8 cellular contexts compared by ENCODE assay signal in genomic region chr7:127347567-127348246, GRCh38. TPM values are rescaled to one million over a fixed set of nuclear protein-coding genes. Genes with fewer than 3 reads are reported as not detected.
DNase-seq lines count a peak whose midpoint lies in the region; ATAC-seq and TF ChIP-seq lines count a peak whose summit lies in the region.

No MANE protein-coding gene starts in this region.

- H3K27me3 ChIP-seq in naive thymus-derived CD4-positive, alpha-beta T cell (ENCODE audit: control insufficient read depth in 2 of 2, insufficient read depth in 2 of 2, low read length in 2 of 2) = no peaks in the 10 kb centered on the region

- peaks cover 0 to 9% (median 0%) of the 10 kb centered on the region in 5 donors for H3K36me3 Mint-ChIP-seq in naive thymus-derived CD4-positive, alpha-beta T cell
- peaks cover 5% of the 10 kb centered on the region for H3K36me3 Mint-ChIP-seq in stimulated activated memory B cell treated with anti-CD40 and anti-IgM and Interleukin-4, amounts not matched to agents 10 μg/mL and 1 μg/mL and 100 μg/mL, for 72 hours

- CTCF ChIA-PET in naive thymus-derived CD4-positive, alpha-beta T cell (lab: Charles Lee) = interaction anchor here (0.6 to 3.8 kb wide), 22 partner anchors 9 to 940 kb away, joined by 3 to 45 read pairs (median 4); partner anchors contain the start of gene ZNF800

- H3K36me3 ChIP-seq in naive thymus-derived CD4-positive, alpha-beta T cell (ENCODE audit: control insufficient read depth in 2 of 3, insufficient read depth in 3 of 3, low read length in 3 of 3) = no peaks in the 10 kb centered on the region

- H3K27ac Mint-ChIP-seq in naive thymus-derived CD4-positive, alpha-beta T cell = peak overlapping the region in 2 of 9 donors; percentile 48 to 68
- H3K27ac Mint-ChIP-seq in stimulated activated memory B cell treated with anti-CD40 and anti-IgM and Interleukin-4, amounts not matched to agents 10 μg/mL and 1 μg/mL and 100 μg/mL, for 72 hours = no peak overlapping the region

- POLR2A ChIA-PET in naive thymus-derived CD4-positive, alpha-beta T cell (lab: Charles Lee) = interaction anchor here (1.0 to 2.1 kb wide), 4 partner anchors 44 to 100 kb away, joined by 3 to 11 read pairs (median 6); partner anchors contain the start of gene ZNF800

- TF ChIP-seq CTCF in AG09319 (IDR thresholded peaks at IDR 0.05; ENCODE audit: low read depth, low read length) = peak; percentile 19

- H3K4me3 ChIP-seq in naive thymus-derived CD4-positive, alpha-beta T cell (ENCODE audit: low read length) = peak overlapping the region; percentile 46

- TF ChIP-seq POLR2A in erythroblast (IDR thresholded peaks at IDR 0.05; ENCODE audit: low read length) = peak; percentile 22

- ATAC-seq in GM19035 (IDR thresholded peaks at IDR 0.05; ENCODE audit: unreplicated experiment) = peak; percentile 99
- ATAC-seq in HG03378 (IDR thresholded peaks at IDR 0.05; ENCODE audit: unreplicated experiment) = peak; percentile 77
- ATAC-seq in naive thymus-derived CD4-positive, alpha-beta T cell = peak; percentile 99
- ATAC-seq in stimulated activated memory B cell treated with anti-CD40 and anti-IgM and Interleukin-4, amounts not matched to agents 10 μg/mL and 1 μg/mL and 100 μg/mL, for 72 hours = peak; percentile 96

- peaks cover 6 to 33% (median 22%) of the 10 kb centered on the region in 7 donors for H3K4me1 Mint-ChIP-seq in naive thymus-derived CD4-positive, alpha-beta T cell
- H3K4me1 Mint-ChIP-seq in stimulated activated memory B cell treated with anti-CD40 and anti-IgM and Interleukin-4, amounts not matched to agents 10 μg/mL and 1 μg/mL and 100 μg/mL, for 72 hours = peaks cover 9% of the 10 kb centered on the region

- intact Hi-C loops in naive thymus-derived CD4-positive, alpha-beta T cell (cut with micrococcal nuclease) = loop anchor here (1.0 to 5.0 kb wide), 8 partner anchors 45 to 861 kb away; partner anchors contain the start of genes ARF5 (in 2 of the 2), GCC1 (in 2 of the 2), ZNF800 (in 2 of the 2) and GRM8 (in 1 of the 2)

- H3K27ac ChIP-seq in naive thymus-derived CD4-positive, alpha-beta T cell (ENCODE audit: low read depth, low read length) = no peak overlapping the region

- H3K9me3 ChIP-seq in naive thymus-derived CD4-positive, alpha-beta T cell (ENCODE audit: control insufficient read depth in 2 of 3, low read length in 3 of 3) = no peaks in the 10 kb centered on the region

- H3K4me1 ChIP-seq in naive thymus-derived CD4-positive, alpha-beta T cell (ENCODE audit: control insufficient read depth in 2 of 2, insufficient read depth in 2 of 2, low read length in 2 of 2) = peaks cover 3% of the 10 kb centered on the region in 2 donors

- no peaks in the 10 kb centered on the region for H3K9me3 Mint-ChIP-seq in naive thymus-derived CD4-positive, alpha-beta T cell
- H3K9me3 Mint-ChIP-seq in stimulated activated memory B cell treated with anti-CD40 and anti-IgM and Interleukin-4, amounts not matched to agents 10 μg/mL and 1 μg/mL and 100 μg/mL, for 72 hours = no peaks in the 10 kb centered on the region

- H3K4me3 Mint-ChIP-seq in naive thymus-derived CD4-positive, alpha-beta T cell = peak overlapping the region; percentile 52 to 80 (median 65)
- H3K4me3 Mint-ChIP-seq in stimulated activated memory B cell treated with anti-CD40 and anti-IgM and Interleukin-4, amounts not matched to agents 10 μg/mL and 1 μg/mL and 100 μg/mL, for 72 hours = peak overlapping the region; percentile 71

- peaks cover 0 to 28% (median 0%) of the 10 kb centered on the region in 5 donors for H3K27me3 Mint-ChIP-seq in naive thymus-derived CD4-positive, alpha-beta T cell
- peaks cover 19% of the 10 kb centered on the region for H3K27me3 Mint-ChIP-seq in stimulated activated memory B cell treated with anti-CD40 and anti-IgM and Interleukin-4, amounts not matched to agents 10 μg/mL and 1 μg/mL and 100 μg/mL, for 72 hours

- DNase-seq in AG09319 (ENCODE audit: extremely low read depth, low read depth) (peak; percentile 23), NCI-H82 treated with DMSO at 0.1 percent for 48 hours (lab: John Stamatoyannopoulos, UW; ENCODE audit: unreplicated experiment) (peak; percentile 11), activated T-cell treated with anti-CD3 and anti-CD28 coated beads for 4 hours (peak; percentile 55), erythroblast (lab: John Stamatoyannopoulos, UW) (peak; percentile 83 to 88)
- peak; percentile 55 to 80 (median 73) for DNase-seq in naive thymus-derived CD4-positive, alpha-beta T cell

RNA-seq across cellular contexts. Expression of gene ZNF800, which starts 44.8 kb away (rescaled TPM):
- 10 to 100 TPM; 43.3 to 71.9 (median 61.4) TPM for total RNA-seq in naive thymus-derived CD4-positive, alpha-beta T cell
- 10 to 100 TPM; 47.4 to 63.4 TPM for polyA plus RNA-seq in naive thymus-derived CD4-positive, alpha-beta T cell

Comparison
In these comparisons a context has a peak if more than half of its experiments do, and no peak if none do; other contexts are left out.
1. DNase-seq: peak in every context shown above with its lines; median percentile 86 in erythroblast; 73 in naive thymus-derived CD4-positive, alpha-beta T cell; 55 in activated T-cell treated with anti-CD3 and anti-CD28 coated beads for 4 hours; 23 in AG09319; 11 in NCI-H82 treated with DMSO at 0.1 percent for 48 hours.